Comparison of ENCODE assay signal across 1 cellular context in genomic region chr14:22477569-22478194, GRCh38.
TF ChIP-seq lines count a peak whose summit lies in the region.

No MANE protein-coding gene starts in this region.

TF ChIP-seq in HepG2, 621 proteins besides CTCF, POLR2A, EP300 and RAD21 (continued from another document):
- no peak for TF ChIP-seq ZBED4 (CRISPR knock-in tag; IDR thresholded peaks at IDR 0.05; ENCODE audit: borderline replicate concordance)
- no peak for TF ChIP-seq HNRNPLL (IDR thresholded peaks at IDR 0.05; ENCODE audit: low read depth, low read length, poor library complexity, severe bottlenecking)
- TF ChIP-seq RFX3 (CRISPR knock-in tag; IDR thresholded peaks at IDR 0.05): no peak
- TF ChIP-seq ZFYVE20 (CRISPR knock-in tag; IDR thresholded peaks at IDR 0.05; ENCODE audit: borderline replicate concordance, low read depth): no peak
TF ChIP-seq in HepG2: peak in this region for 0.
